In genomic region chr2:227252831-227253230, GRCh38 we compare ENCODE assay signal across 31 cellular contexts.
"Had no signal": no experiment of that assay in that cellular context is flagged by ENCODE, and none has a peak within 500 bp of the region (broad histone marks: within the 10 kb centered on the region; RNA-seq: fewer than 3 reads in every experiment).

No MANE protein-coding gene starts in this region.

- H3K4me1 Mint-ChIP-seq: activated T-helper 17 cell treated with anti-CD3 and anti-CD28 coated beads, Interleukin-2, amount 50 U/mL, for 72 hours; brain; T-cell had no signal

- DNase-seq: activated CD4-positive, alpha-beta T cell treated with anti-CD3 and anti-CD28 coated beads for 1 hour; activated CD4-positive, alpha-beta T cell treated with anti-CD3 and anti-CD28 coated beads for 48 hours; activated CD4-positive, alpha-beta T cell treated with anti-CD3 and anti-CD28 coated beads, Interleukin-2, amount 50 U/mL, for 1 hour; activated CD4-positive, alpha-beta T cell treated with anti-CD3 and anti-CD28 coated beads, Interleukin-2, amount 50 U/mL, for 48 hours; activated CD8-positive, alpha-beta memory T cell treated with anti-CD3 and anti-CD28 coated beads for 24 hours; activated CD8-positive, alpha-beta T cell treated with anti-CD3 and anti-CD28 coated beads for 36 hours; activated effector memory CD4-positive, alpha-beta T cell treated with Interleukin-2 at 50 U/mL for 16 hours; activated gamma-delta T cell treated with Interleukin-2 at 50 U/mL for 16 hours; activated naive CD4-positive, alpha-beta T cell treated with anti-CD3 and anti-CD28 coated beads, Interleukin-2, amount 50 U/mL, for 16 hours; activated naive CD4-positive, alpha-beta T cell treated with Interleukin-2 at 50 U/mL for 16 hours; activated T-cell treated with anti-CD3 and anti-CD28 coated beads, Interleukin-2, amount 50 U/mL, for 4 hours; amygdala; aorta; central memory CD4-positive, alpha-beta T cell; cerebellar nuclear complex; colonic mucosa; effector CD8-positive, alpha-beta T cell; esophagus squamous epithelium; foreskin melanocyte; heart right ventricle; T-cell; T1000 had no signal

- ATAC-seq: activated CD8-positive, alpha-beta T cell treated with anti-CD3 and anti-CD28 coated beads for 36 hours; activated T-cell treated with anti-CD3 and anti-CD28 coated beads, Interleukin-2, amount 50 U/mL, for 4 hours; activated T-helper 17 cell treated with anti-CD3 and anti-CD28 coated beads, Interleukin-2, amount 50 U/mL, for 72 hours; gastroesophageal sphincter; heart right ventricle; T-cell; WTC11 had no signal

- H3K36me3 Mint-ChIP-seq: brain, WTC11 had no signal

- H3K27ac Mint-ChIP-seq: activated CD8-positive, alpha-beta T cell treated with anti-CD3 and anti-CD28 coated beads for 36 hours; activated naive CD8-positive, alpha-beta T cell; activated T-helper 17 cell treated with anti-CD3 and anti-CD28 coated beads, Interleukin-2, amount 50 U/mL, for 72 hours; brain; T-cell; T-helper 1 cell treated with Interleukin-12 subunit alpha and Interleukin-12 subunit beta and Interleukin-4 antibody, amounts not matched to agents 30 μg/mL and 1 μg/mL, for 36 hours; T-helper 2 cell treated with Interferon-gamma antibody and Interleukin-4, amounts not matched to agents 5 μg/mL and 100 μg/mL, for 36 hours; WTC11 had no signal

- H3K4me3 Mint-ChIP-seq: activated CD8-positive, alpha-beta T cell treated with anti-CD3 and anti-CD28 coated beads for 36 hours; activated naive CD8-positive, alpha-beta T cell; activated T-cell treated with anti-CD3 and anti-CD28 coated beads, Interleukin-2, amount 50 U/mL, for 4 hours; activated T-helper 17 cell treated with anti-CD3 and anti-CD28 coated beads, Interleukin-2, amount 50 U/mL, for 72 hours; brain; T-cell; T-helper 1 cell treated with Interleukin-12 subunit alpha and Interleukin-12 subunit beta and Interleukin-4 antibody, amounts not matched to agents 30 μg/mL and 1 μg/mL, for 36 hours; T-helper 2 cell treated with Interferon-gamma antibody and Interleukin-4, amounts not matched to agents 5 μg/mL and 100 μg/mL, for 36 hours; WTC11 had no signal

- H3K9me3 Mint-ChIP-seq: activated CD8-positive, alpha-beta T cell treated with anti-CD3 and anti-CD28 coated beads for 36 hours; activated T-cell treated with anti-CD3 and anti-CD28 coated beads, Interleukin-2, amount 50 U/mL, for 4 hours; T-helper 1 cell treated with Interleukin-12 subunit alpha and Interleukin-12 subunit beta and Interleukin-4 antibody, amounts not matched to agents 30 μg/mL and 1 μg/mL, for 36 hours; T-helper 2 cell treated with Interferon-gamma antibody and Interleukin-4, amounts not matched to agents 5 μg/mL and 100 μg/mL, for 36 hours had no signal

- FAIRE-seq: endometrium, endothelial cell of umbilical vein had no signal

- H3K27me3 Mint-ChIP-seq: activated CD8-positive, alpha-beta T cell treated with anti-CD3 and anti-CD28 coated beads for 36 hours; activated naive CD8-positive, alpha-beta T cell had no signal
